21 cellular contexts compared by ENCODE assay signal in the genomic region with DNA sequence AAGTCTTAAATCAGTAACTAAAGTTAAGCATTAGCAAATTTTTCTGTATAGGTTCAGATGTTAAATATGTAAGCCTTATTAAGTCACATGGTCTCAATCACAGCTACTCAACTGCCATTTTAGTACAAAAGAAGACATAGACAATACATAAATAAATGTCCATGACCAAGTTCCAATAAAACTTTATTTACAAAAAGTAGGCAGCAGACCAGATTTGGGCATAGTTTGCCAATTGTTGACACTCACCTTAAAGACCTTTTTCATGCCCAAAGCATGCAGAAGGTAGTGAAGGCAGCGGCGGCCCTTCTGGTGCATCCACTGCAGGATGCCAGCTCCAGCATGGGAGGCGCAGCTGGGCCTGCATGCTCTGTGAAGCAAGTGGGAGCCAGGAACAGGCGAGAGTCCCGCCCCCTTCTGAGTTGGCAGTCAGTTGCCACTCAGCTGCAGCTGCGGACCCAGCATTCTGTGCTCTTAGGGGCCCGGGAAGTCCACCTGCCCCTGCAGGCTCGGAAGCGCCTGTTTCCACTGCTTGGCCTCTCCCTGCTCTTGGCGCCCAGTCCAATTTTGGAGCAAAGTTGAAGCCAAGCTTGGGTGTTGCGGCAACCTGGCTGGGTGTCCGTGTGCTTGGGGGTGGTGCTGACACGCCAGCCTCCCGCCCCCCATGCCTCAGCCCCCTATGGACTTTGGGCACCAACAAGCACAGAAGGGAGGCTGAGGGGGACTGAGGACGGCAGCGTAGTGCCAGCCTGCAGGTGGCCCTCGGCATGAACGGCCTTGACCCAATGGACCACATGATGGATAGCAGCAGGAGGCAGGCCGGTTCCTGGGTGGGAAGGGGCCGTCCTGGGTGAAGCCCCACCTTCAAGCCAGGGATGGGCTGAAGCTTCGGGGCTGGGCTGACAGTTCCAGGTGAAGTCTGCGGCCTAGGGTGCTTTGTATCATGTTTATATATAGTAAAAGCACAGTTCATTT. TPM values are rescaled to one million over a fixed set of nuclear protein-coding genes. Genes with fewer than 3 reads are reported as not detected.
DNase-seq lines count a peak whose midpoint lies in the region; ATAC-seq and TF ChIP-seq lines count a peak whose summit lies in the region.
"Had no signal": no experiment of that assay in that cellular context is flagged by ENCODE, and none has a peak within 500 bp of the region (broad histone marks: within the 10 kb centered on the region; RNA-seq: fewer than 3 reads in every experiment).

No MANE protein-coding gene starts in this region.

- ATAC-seq in GM18502 (IDR thresholded peaks at IDR 0.05; ENCODE audit: poor library complexity, unreplicated experiment), result no peak
- ATAC-seq: SK-N-SH treated with all-trans-retinoic acid at 6 μM for 48 hours; stimulated activated naive CD8-positive, alpha-beta T cell treated with anti-CD3 and anti-CD28 coated beads, Interleukin-15, amount 100 ng/mL, for 72 hours had no signal

- H3K27ac Mint-ChIP-seq in chondrocyte (ENCODE audit: unreplicated experiment) (no peak overlapping the region), nephron progenitor cell (no peak overlapping the region)
- H3K27ac Mint-ChIP-seq: activated naive CD8-positive, alpha-beta T cell treated with anti-CD3 and anti-CD28 coated beads, Interleukin-2, amount 10 ng/mL, durations not matched to agents 7 days and 5 days; CD4-positive, CD25-positive, alpha-beta regulatory T cell; naive B cell had no signal

- H3K9me3 Mint-ChIP-seq in chondrocyte (ENCODE audit: low read depth) (peaks cover 4% of the 10 kb centered on the region), nephron progenitor cell (peaks cover 2% of the 10 kb centered on the region)
- H3K9me3 Mint-ChIP-seq: activated naive CD8-positive, alpha-beta T cell treated with anti-CD3 and anti-CD28 coated beads, Interleukin-2, amount 10 ng/mL, durations not matched to agents 7 days and 5 days; central memory CD8-positive, alpha-beta T cell had no signal

- TF ChIP-seq CTCF in GM10248 (IDR thresholded peaks at IDR 0.05; ENCODE audit: control extremely low read depth, extremely low read depth, low read depth, missing control alignments), result no peak
- TF ChIP-seq CTCF in chondrocyte (IDR thresholded peaks at IDR 0.05), result no peak
- TF ChIP-seq CTCF in nephron progenitor cell (IDR thresholded peaks at IDR 0.05), result no peak

- DNase-seq in COR-L47 (lab: John Stamatoyannopoulos, UW), result peak; percentile 1
- peak; percentile 3 for DNase-seq in GM10248 (ENCODE audit: extremely low spot score)
- peak; percentile 74 for DNase-seq in chondrocyte (ENCODE audit: low spot score)
- peak; percentile 2 for DNase-seq in nephron progenitor cell
- no peak for DNase-seq in cerebellum (ENCODE audit: low spot score)
- no peak for DNase-seq in NCI-H510A treated with DMSO at 0.1 percent for 48 hours (lab: John Stamatoyannopoulos, UW)
- DNase-seq: activated naive CD8-positive, alpha-beta T cell treated with anti-CD3 and anti-CD28 coated beads, Interleukin-2, amount 10 ng/mL, durations not matched to agents 7 days and 5 days; CD4-positive, CD25-positive, alpha-beta regulatory T cell; glutamatergic neuron; GOT3; mesendoderm; naive B cell; NCI-H146; NCI-H524 treated with DMSO at 0.1 percent for 48 hours; stimulated activated CD4-positive, alpha-beta T cell treated with anti-CD3 and anti-CD28 coated beads, Interleukin-12 subunit alpha, Interleukin-12 subunit beta, amount 100 ng/mL, for 4 hours; stimulated activated naive CD8-positive, alpha-beta T cell treated with anti-CD3 and anti-CD28 coated beads, Interleukin-15, amount 100 ng/mL, for 72 hours had no signal

- CTCF ChIA-PET in GM10248 (lab: Yijun Ruan, JAX), result no interaction called here

- POLR2A ChIA-PET in GM10248 (lab: Yijun Ruan, JAX), result no interaction called here

- no peaks in the 10 kb centered on the region for H3K4me1 Mint-ChIP-seq in chondrocyte (ENCODE audit: low read depth)
- no peaks in the 10 kb centered on the region for H3K4me1 Mint-ChIP-seq in nephron progenitor cell
- H3K4me1 Mint-ChIP-seq: activated naive CD8-positive, alpha-beta T cell treated with anti-CD3 and anti-CD28 coated beads, Interleukin-2, amount 10 ng/mL, durations not matched to agents 7 days and 5 days; CD4-positive, CD25-positive, alpha-beta regulatory T cell; central memory CD8-positive, alpha-beta T cell; naive B cell; stimulated activated naive CD8-positive, alpha-beta T cell treated with anti-CD3 and anti-CD28 coated beads, Interleukin-15, amount 100 ng/mL, for 72 hours had no signal

- H3K4me3 Mint-ChIP-seq in chondrocyte (ENCODE audit: unreplicated experiment) (no peak overlapping the region), nephron progenitor cell (no peak overlapping the region)
- H3K4me3 Mint-ChIP-seq: activated naive CD8-positive, alpha-beta T cell treated with anti-CD3 and anti-CD28 coated beads, Interleukin-2, amount 10 ng/mL, durations not matched to agents 7 days and 5 days; CD4-positive, CD25-positive, alpha-beta regulatory T cell; central memory CD8-positive, alpha-beta T cell; naive B cell; stimulated activated naive CD8-positive, alpha-beta T cell treated with anti-CD3 and anti-CD28 coated beads, Interleukin-15, amount 100 ng/mL, for 72 hours had no signal

- H3K27me3 Mint-ChIP-seq in chondrocyte (ENCODE audit: low read depth) (no peaks in the 10 kb centered on the region), nephron progenitor cell (ENCODE audit: low read depth, poor library complexity) (no peaks in the 10 kb centered on the region)
- H3K27me3 Mint-ChIP-seq: activated naive CD8-positive, alpha-beta T cell treated with anti-CD3 and anti-CD28 coated beads, Interleukin-2, amount 10 ng/mL, durations not matched to agents 7 days and 5 days; CD4-positive, CD25-positive, alpha-beta regulatory T cell; central memory CD8-positive, alpha-beta T cell; naive B cell; stimulated activated naive CD8-positive, alpha-beta T cell treated with anti-CD3 and anti-CD28 coated beads, Interleukin-15, amount 100 ng/mL, for 72 hours had no signal

- H3K36me3 Mint-ChIP-seq in chondrocyte (ENCODE audit: low read depth), result no peaks in the 10 kb centered on the region
- H3K36me3 Mint-ChIP-seq in nephron progenitor cell (ENCODE audit: low read depth), result no peaks in the 10 kb centered on the region
- H3K36me3 Mint-ChIP-seq: activated naive CD8-positive, alpha-beta T cell treated with anti-CD3 and anti-CD28 coated beads, Interleukin-2, amount 10 ng/mL, durations not matched to agents 7 days and 5 days; CD4-positive, CD25-positive, alpha-beta regulatory T cell; naive B cell had no signal

RNA-seq across cellular contexts. Expression of a gene that starts 42.4 kb away (rescaled TPM):
- 2.9 to 4.3 TPM (median 3.2 TPM) in 3 replicates for total RNA-seq in chondrocyte
- total RNA-seq in cerebellum, result 3.7 TPM
- total RNA-seq: activated naive CD8-positive, alpha-beta T cell treated with anti-CD3 and anti-CD28 coated beads, Interleukin-2, amount 10 ng/mL, durations not matched to agents 7 days and 5 days; CD4-positive, CD25-positive, alpha-beta regulatory T cell; HT-29; T-helper 2 cell treated with Interferon-gamma antibody and Interleukin-4, amounts not matched to agents 100 ng/mL and 5 ng/mL, for 36 hours had no signal

Comparison
In these comparisons a context has a peak if more than half of its experiments do, and no peak if none do; other contexts are left out.
1. DNase-seq: peak in COR-L47 (single experiment), GM10248 (single experiment), chondrocyte (single experiment) and nephron progenitor cell (single experiment); none in cerebellum (single experiment) and NCI-H510A treated with DMSO at 0.1 percent for 48 hours (single experiment).